Comparison of ENCODE assay signal across 8 cellular contexts in genomic region chr1:200184196-200184595, GRCh38.
A peak's percentile ranks its signal among the peaks of the same experiment; 100 is the strongest.
DNase-seq lines count a peak whose midpoint lies in the region; ATAC-seq and TF ChIP-seq lines count a peak whose summit lies in the region.

No MANE protein-coding gene starts in this region.

- H3K27me3 ChIP-seq in lower lobe of right lung (ENCODE audit: low read depth) (no peaks in the 10 kb centered on the region), neural progenitor cell (no peaks in the 10 kb centered on the region)

- no peak overlapping the region for H2AFZ ChIP-seq in neural progenitor cell (replicated peaks)

- H3K36me3 ChIP-seq in lower lobe of right lung, result no peaks in the 10 kb centered on the region
- no peaks in the 10 kb centered on the region for H3K36me3 ChIP-seq in neural progenitor cell

- peaks cover 14% of the 10 kb centered on the region for H3K9me3 Mint-ChIP-seq in neural progenitor cell
- peaks cover 3% of the 10 kb centered on the region for H3K9me3 Mint-ChIP-seq in activated CD8-positive, alpha-beta memory T cell treated with anti-CD3 and anti-CD28 coated beads, Interleukin-2, amount 10 ng/mL, durations not matched to agents 7 days and 5 days (ENCODE audit: low read depth)

- peak overlapping the region; percentile 26 for H3K27ac ChIP-seq in lower lobe of right lung
- no peak overlapping the region for H3K27ac ChIP-seq in neural progenitor cell

- H4K20me1 ChIP-seq in neural progenitor cell (ENCODE audit: low read depth), result no peaks in the 10 kb centered on the region

- H3K4me3 Mint-ChIP-seq in neural progenitor cell, result no peak overlapping the region
- H3K4me3 Mint-ChIP-seq in activated CD8-positive, alpha-beta memory T cell treated with anti-CD3 and anti-CD28 coated beads, Interleukin-2, amount 10 ng/mL, durations not matched to agents 7 days and 5 days, result no peak overlapping the region

- H3K4me1 Mint-ChIP-seq in neural progenitor cell, result peaks cover 8% of the 10 kb centered on the region
- no peaks in the 10 kb centered on the region for H3K4me1 Mint-ChIP-seq in activated CD8-positive, alpha-beta memory T cell treated with anti-CD3 and anti-CD28 coated beads, Interleukin-2, amount 10 ng/mL, durations not matched to agents 7 days and 5 days

- H3K9me3 ChIP-seq in lower lobe of right lung (no peaks in the 10 kb centered on the region), neural progenitor cell (ENCODE audit: low read depth) (no peaks in the 10 kb centered on the region)

- H3K4me3 ChIP-seq in lower lobe of right lung, result no peak overlapping the region
- H3K4me3 ChIP-seq in neural progenitor cell, result no peak overlapping the region

- no peak overlapping the region for H3K4me2 ChIP-seq in neural progenitor cell

- H3K36me3 Mint-ChIP-seq in neural progenitor cell, result peaks cover 3% of the 10 kb centered on the region
- H3K36me3 Mint-ChIP-seq in activated CD8-positive, alpha-beta memory T cell treated with anti-CD3 and anti-CD28 coated beads, Interleukin-2, amount 10 ng/mL, durations not matched to agents 7 days and 5 days, result no peaks in the 10 kb centered on the region

- ATAC-seq in lower lobe of right lung, result peak; percentile 97 to 98
- no peak for ATAC-seq in activated CD8-positive, alpha-beta memory T cell treated with anti-CD3 and anti-CD28 coated beads, Interleukin-2, amount 10 ng/mL, durations not matched to agents 7 days and 5 days

- H3K9ac ChIP-seq in neural progenitor cell, result no peak overlapping the region

- no peak overlapping the region for H3K27ac Mint-ChIP-seq in neural progenitor cell
- no peak overlapping the region for H3K27ac Mint-ChIP-seq in activated CD8-positive, alpha-beta memory T cell treated with anti-CD3 and anti-CD28 coated beads, Interleukin-2, amount 10 ng/mL, durations not matched to agents 7 days and 5 days

- CTCF ChIA-PET in activated CD8-positive, alpha-beta memory T cell treated with anti-CD3 and anti-CD28 coated beads, Interleukin-2, amount 10 ng/mL, durations not matched to agents 7 days and 5 days (lab: Charles Lee), result no interaction called here

- H3K4me1 ChIP-seq in lower lobe of right lung (peaks cover 13% of the 10 kb centered on the region), neural progenitor cell (no peaks in the 10 kb centered on the region)

- H3F3A ChIP-seq in neural progenitor cell (ENCODE audit: low read depth), result no peaks in the 10 kb centered on the region

- peaks cover 6% of the 10 kb centered on the region for H3K27me3 Mint-ChIP-seq in neural progenitor cell (ENCODE audit: insufficient read depth, low read depth)
- H3K27me3 Mint-ChIP-seq in activated CD8-positive, alpha-beta memory T cell treated with anti-CD3 and anti-CD28 coated beads, Interleukin-2, amount 10 ng/mL, durations not matched to agents 7 days and 5 days, result peaks cover 40% of the 10 kb centered on the region

- DNase-seq in GF-D8 (lab: John Stamatoyannopoulos, UW), result peak; percentile 77
- peak; percentile 59 for DNase-seq in NCI-H2171 (lab: John Stamatoyannopoulos, UW)
- peak; percentile 72 for DNase-seq in brain pericyte (ENCODE audit: low read depth, low spot score)
- DNase-seq in lower lobe of right lung, result peak; percentile 94
- DNase-seq in neural progenitor cell (ENCODE audit: low spot score), result no peak
- no peak for DNase-seq in DMS114 treated with DMSO at 0.1 percent for 48 hours (lab: John Stamatoyannopoulos, UW; ENCODE audit: unreplicated experiment)
- DNase-seq in activated CD8-positive, alpha-beta memory T cell treated with anti-CD3 and anti-CD28 coated beads, Interleukin-2, amount 10 ng/mL, durations not matched to agents 7 days and 5 days, result no peak
- no peak for DNase-seq in activated T-cell treated with anti-CD3 and anti-CD28 coated beads for 4 hours

- no peak for TF ChIP-seq CTCF in lower lobe of right lung (IDR thresholded peaks at IDR 0.05)
- no peak for TF ChIP-seq CTCF in neural progenitor cell (IDR thresholded peaks at IDR 0.05)

- intact Hi-C loops in lower lobe of right lung (cut with DNase I), result no loop called here

- H3K79me2 ChIP-seq in neural progenitor cell (ENCODE audit: low read depth), result no peaks in the 10 kb centered on the region

Comparison
In these comparisons a context has a peak if more than half of its experiments do, and no peak if none do; other contexts are left out.
1. DNase-seq: peak in GF-D8 (single experiment), NCI-H2171 (single experiment), brain pericyte (single experiment) and lower lobe of right lung (single experiment); none in neural progenitor cell (single experiment), DMS114 treated with DMSO at 0.1 percent for 48 hours (single experiment), activated CD8-positive, alpha-beta memory T cell treated with anti-CD3 and anti-CD28 coated beads, Interleukin-2, amount 10 ng/mL, durations not matched to agents 7 days and 5 days (single experiment) and activated T-cell treated with anti-CD3 and anti-CD28 coated beads for 4 hours (single experiment).